In the genomic region with DNA sequence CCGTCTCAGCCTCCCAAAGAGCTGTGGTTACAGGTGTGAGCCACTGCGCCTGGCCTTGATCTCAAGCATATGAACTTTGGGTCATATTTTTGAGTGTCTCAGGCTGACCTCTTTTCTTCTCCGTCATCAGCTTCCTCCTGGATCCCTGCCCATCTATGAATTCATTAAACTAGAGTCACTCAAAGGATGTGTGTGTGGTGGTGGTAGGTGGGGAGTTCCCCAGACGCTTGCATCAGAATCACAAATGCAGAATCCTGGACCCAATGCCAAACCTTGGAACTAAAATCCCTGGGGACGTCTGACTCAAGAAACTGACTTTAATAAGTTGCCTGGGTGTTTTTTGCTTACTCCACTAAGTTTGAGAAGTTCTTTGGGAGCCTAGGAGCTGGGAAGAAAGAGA, we compare ENCODE assay signal across 11 cellular contexts. TPM values are rescaled to one million over a fixed set of nuclear protein-coding genes. Genes with fewer than 3 reads are reported as not detected.
DNase-seq lines count a peak whose midpoint lies in the region; ATAC-seq and TF ChIP-seq lines count a peak whose summit lies in the region.
"Had no signal": no experiment of that assay in that cellular context is flagged by ENCODE, and none has a peak within 500 bp of the region (broad histone marks: within the 10 kb centered on the region; RNA-seq: fewer than 3 reads in every experiment).

No MANE protein-coding gene starts in this region.

- TF ChIP-seq CTCF in HFF-Myc (IDR thresholded peaks at IDR 0.05; ENCODE audit: low read depth, low read length, missing control alignments) (no peak), ascending aorta (IDR thresholded peaks at IDR 0.05) (no peak), heart right ventricle (IDR thresholded peaks at IDR 0.05) (no peak), tibial artery (IDR thresholded peaks at IDR 0.05) (no peak)

- no peaks in the 10 kb centered on the region for H3K27me3 ChIP-seq in ascending aorta
- peaks cover 0 to 27% (median 0%) of the 10 kb centered on the region in 7 donors for H3K27me3 ChIP-seq in heart right ventricle
- H3K27me3 ChIP-seq in tibial artery = no peaks in the 10 kb centered on the region

- H3K36me3 ChIP-seq in ascending aorta (no peaks in the 10 kb centered on the region), heart right ventricle (no peaks in the 10 kb centered on the region), tibial artery (no peaks in the 10 kb centered on the region)
- H3K36me3 ChIP-seq: lower lobe of right lung, SJSA1 had no signal

- ATAC-seq in heart right ventricle (peak in 6 of 8 donors; percentile 4 to 55 (median 22)), GM21390 (IDR thresholded peaks at IDR 0.05; ENCODE audit: unreplicated experiment) (no peak), GM21447 (IDR thresholded peaks at IDR 0.05; ENCODE audit: unreplicated experiment) (no peak)
- ATAC-seq: lower lobe of right lung had no signal

- 31 to 65% methylated on average over 5 of the region's 5 CpGs for WGBS in heart right ventricle, 2 donors

- intact Hi-C loops in ascending aorta (cut with DNase I) = loop anchor here (5.0 to 10.0 kb wide), 2 partner anchors 222 to 741 kb away; a partner anchor contains a TSS
- intact Hi-C loops in heart right ventricle (cut with DNase I) = loop anchor here in 6 of 10 donors (5.0 to 10.0 kb wide), 5 partner anchors 217 to 447 kb away; no protein-coding TSS in a partner anchor
- intact Hi-C loops in tibial artery (cut with DNase I; ENCODE audit: low total_unique reads) = loop anchor here (10.0 kb wide), 1 partner anchor 741 kb away; a partner anchor contains a TSS

- peaks cover 6 to 20% of the 10 kb centered on the region in 2 donors for H3K4me1 ChIP-seq in ascending aorta
- peaks cover 0 to 42% (median 22%) of the 10 kb centered on the region in 9 donors for H3K4me1 ChIP-seq in heart right ventricle
- H3K4me1 ChIP-seq in tibial artery = peaks cover 0 to 34% (median 18%) of the 10 kb centered on the region in 4 donors

- H3K9me3 ChIP-seq in ascending aorta = no peaks in the 10 kb centered on the region
- H3K9me3 ChIP-seq in heart right ventricle = no peaks in the 10 kb centered on the region
- no peaks in the 10 kb centered on the region for H3K9me3 ChIP-seq in tibial artery
- H3K9me3 ChIP-seq: lower lobe of right lung, SJSA1 had no signal

- peak overlapping the region; percentile 80 to 87 for H3K27ac ChIP-seq in ascending aorta
- H3K27ac ChIP-seq in heart right ventricle = peak overlapping the region in 7 of 10 donors; percentile 22 to 64 (median 53)
- H3K27ac ChIP-seq in tibial artery = peak overlapping the region; percentile 44 to 68
- H3K27ac ChIP-seq: lower lobe of right lung, SJSA1 had no signal

- DNase-seq in HFF-Myc (ENCODE audit: extremely low read depth, low read depth) = peak; percentile 47
- DNase-seq in ascending aorta (ENCODE audit: low spot score in 2 of 2) = peak; percentile 43 to 91
- DNase-seq in heart right ventricle = peak in 1 of 2 donors; percentile 84
- DNase-seq in tibial artery = peak; percentile 68 to 82
- no peak for DNase-seq in midbrain (lab: John Stamatoyannopoulos, UW)
- DNase-seq: lower lobe of right lung; NCI-H1105 treated with DMSO at 0.1 percent for 48 hours; stimulated activated CD4-positive, alpha-beta T cell treated with anti-CD3 and anti-CD28 coated beads, Interleukin-12 subunit alpha, Interleukin-12 subunit beta, amount 100 ng/mL, for 4 hours had no signal

- H3K4me3 ChIP-seq in HFF-Myc (replicated peaks; ENCODE audit: low read depth, low read length) (no peak overlapping the region), ascending aorta (no peak overlapping the region), heart right ventricle (no peak overlapping the region), tibial artery (no peak overlapping the region)
- H3K4me3 ChIP-seq: lower lobe of right lung, SJSA1 had no signal

RNA-seq across cellular contexts. Expression of a gene that starts 6.7 kb away (rescaled TPM):
- 143 TPM for total RNA-seq in ascending aorta
- 100 to 1,000 TPM in 1 of 10 donors, 10 to 100 TPM in 6, 1 to 10 TPM in 3; 4.7 to 170 (median 21.9) TPM for total RNA-seq in heart right ventricle
- polyA plus RNA-seq in heart right ventricle = 10 to 100 TPM; 12.9 to 16.7 TPM

Comparison
In these comparisons a context has a peak if more than half of its experiments do, and no peak if none do; other contexts are left out.
1. ATAC-seq: peak in heart right ventricle (6 of 8); none in GM21390 (single experiment) and GM21447 (single experiment).
2. Peak in every context shown above with its lines, with median percentiles within 50 percentile points of each other: H3K27ac ChIP-seq.